In the genomic region with DNA sequence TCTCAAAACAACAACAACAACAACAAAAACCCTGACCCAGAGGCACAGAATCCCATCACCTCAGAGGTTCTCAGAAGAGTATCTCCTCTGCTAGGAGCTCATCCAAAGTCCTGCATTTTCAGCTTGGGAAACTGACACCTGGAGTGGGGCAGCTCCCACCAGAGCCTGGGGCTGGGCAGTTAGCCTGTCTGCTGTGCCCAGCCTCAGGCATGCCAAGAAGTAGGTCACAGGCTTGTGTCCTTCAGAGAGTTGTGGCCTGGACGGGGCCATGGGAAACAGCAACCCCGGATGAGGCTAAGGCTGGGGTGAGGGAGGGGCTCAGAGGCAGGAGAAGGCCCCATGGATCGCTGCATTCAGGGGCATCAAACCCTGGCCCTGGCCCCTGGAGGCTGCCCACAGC, we compare ENCODE assay signal across 1 cellular context.
TF ChIP-seq lines count a peak whose summit lies in the region.

No MANE protein-coding gene starts in this region.

TF ChIP-seq in SK-N-SH treated with all-trans-retinoic acid at 6 μM for 48 hours, 23 proteins besides CTCF, POLR2A, EP300 and RAD21 (continued from another document):
- TF ChIP-seq, protein P1, sequence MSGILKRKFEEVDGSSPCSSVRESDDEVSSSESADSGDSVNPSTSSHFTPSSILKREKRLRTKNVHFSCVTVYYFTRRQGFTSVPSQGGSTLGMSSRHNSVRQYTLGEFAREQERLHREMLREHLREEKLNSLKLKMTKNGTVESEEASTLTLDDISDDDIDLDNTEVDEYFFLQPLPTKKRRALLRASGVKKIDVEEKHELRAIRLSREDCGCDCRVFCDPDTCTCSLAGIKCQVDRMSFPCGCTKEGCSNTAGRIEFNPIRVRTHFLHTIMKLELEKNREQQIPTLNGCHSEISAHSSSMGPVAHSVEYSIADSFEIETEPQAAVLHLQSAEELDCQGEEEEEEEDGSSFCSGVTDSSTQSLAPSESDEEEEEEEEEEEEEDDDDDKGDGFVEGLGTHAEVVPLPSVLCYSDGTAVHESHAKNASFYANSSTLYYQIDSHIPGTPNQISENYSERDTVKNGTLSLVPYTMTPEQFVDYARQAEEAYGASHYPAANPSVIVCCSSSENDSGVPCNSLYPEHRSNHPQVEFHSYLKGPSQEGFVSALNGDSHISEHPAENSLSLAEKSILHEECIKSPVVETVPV (CRISPR knock-in tag; IDR thresholded peaks at IDR 0.05) = no peak
- no peak for TF ChIP-seq PPARA (CRISPR knock-in tag; IDR thresholded peaks at IDR 0.05; ENCODE audit: borderline replicate concordance)
- TF ChIP-seq ZFP30 (CRISPR knock-in tag; IDR thresholded peaks at IDR 0.05) = no peak
- no peak for TF ChIP-seq RARB (CRISPR knock-in tag; IDR thresholded peaks at IDR 0.05)
- TF ChIP-seq, protein P2, sequence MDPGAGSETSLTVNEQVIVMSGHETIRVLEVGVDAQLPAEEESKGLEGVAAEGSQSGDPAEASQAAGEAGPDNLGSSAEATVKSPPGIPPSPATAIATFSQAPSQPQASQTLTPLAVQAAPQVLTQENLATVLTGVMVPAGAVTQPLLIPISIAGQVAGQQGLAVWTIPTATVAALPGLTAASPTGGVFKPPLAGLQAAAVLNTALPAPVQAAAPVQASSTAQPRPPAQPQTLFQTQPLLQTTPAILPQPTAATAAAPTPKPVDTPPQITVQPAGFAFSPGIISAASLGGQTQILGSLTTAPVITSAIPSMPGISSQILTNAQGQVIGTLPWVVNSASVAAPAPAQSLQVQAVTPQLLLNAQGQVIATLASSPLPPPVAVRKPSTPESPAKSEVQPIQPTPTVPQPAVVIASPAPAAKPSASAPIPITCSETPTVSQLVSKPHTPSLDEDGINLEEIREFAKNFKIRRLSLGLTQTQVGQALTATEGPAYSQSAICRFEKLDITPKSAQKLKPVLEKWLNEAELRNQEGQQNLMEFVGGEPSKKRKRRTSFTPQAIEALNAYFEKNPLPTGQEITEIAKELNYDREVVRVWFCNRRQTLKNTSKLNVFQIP (CRISPR knock-in tag; IDR thresholded peaks at IDR 0.05; ENCODE audit: borderline replicate concordance, low read depth) = no peak
- no peak for TF ChIP-seq CREB5 (CRISPR knock-in tag; IDR thresholded peaks at IDR 0.05; ENCODE audit: low read depth)
- no peak for TF ChIP-seq TOX (CRISPR knock-in tag; IDR thresholded peaks at IDR 0.05; ENCODE audit: borderline replicate concordance)
- no peak for TF ChIP-seq BACH2 (CRISPR knock-in tag; IDR thresholded peaks at IDR 0.05; ENCODE audit: borderline replicate concordance)
- no peak for TF ChIP-seq PATZ1 (CRISPR knock-in tag; IDR thresholded peaks at IDR 0.05; ENCODE audit: borderline replicate concordance)
- TF ChIP-seq CSDC2 (CRISPR knock-in tag; IDR thresholded peaks at IDR 0.05) = no peak
- no peak for TF ChIP-seq ZNF8 (CRISPR knock-in tag; IDR thresholded peaks at IDR 0.05)
- TF ChIP-seq ZNF70 (CRISPR knock-in tag; IDR thresholded peaks at IDR 0.05) = no peak
- TF ChIP-seq ZC3H10 (CRISPR knock-in tag; IDR thresholded peaks at IDR 0.05) = no peak
- TF ChIP-seq ZNF565 (CRISPR knock-in tag; conservative IDR thresholded peaks at IDR 0.05; ENCODE audit: low read depth) = no peak
- no peak for TF ChIP-seq ARNTL (CRISPR knock-in tag; IDR thresholded peaks at IDR 0.05; ENCODE audit: borderline replicate concordance, low read depth)
TF ChIP-seq in SK-N-SH treated with all-trans-retinoic acid at 6 μM for 48 hours: peak in this region for 0.
